In genomic region chr9:35905912-35906679, GRCh38 we compare ENCODE assay signal across 8 cellular contexts.
DNase-seq lines count a peak whose midpoint lies in the region; ATAC-seq lines count a peak whose summit lies in the region.

TSS of gene HRCT1 (plus strand) at chr9:35906202. CDS start at chr9:35906288, 86 bp downstream.

- no peak within 1 kb of the TSS for H3K4me3 Mint-ChIP-seq in stimulated activated memory B cell treated with anti-CD40 and anti-IgM and Interleukin-4, amounts not matched to agents 10 μg/mL and 1 μg/mL and 100 μg/mL, for 72 hours

- peak; percentile 91 for DNase-seq in GM03348 (ENCODE audit: low spot score)
- peak; percentile 60 for DNase-seq in RPMI8226
- DNase-seq in fibroblast of gingiva (ENCODE audit: low read depth), result peak; percentile 93
- peak; percentile 85 for DNase-seq in non-pigmented ciliary epithelial cell (ENCODE audit: low read depth)
- no peak for DNase-seq in activated CD4-positive, alpha-beta T cell treated with anti-CD3 and anti-CD28 coated beads for 4 hours
- no peak for DNase-seq in stimulated activated CD4-positive, alpha-beta T cell treated with anti-CD3 and anti-CD28 coated beads, Interleukin-1b, Interleukin-23, amount 100 ng/mL, for 48 hours

- H3K27ac Mint-ChIP-seq in stimulated activated memory B cell treated with anti-CD40 and anti-IgM and Interleukin-4, amounts not matched to agents 10 μg/mL and 1 μg/mL and 100 μg/mL, for 72 hours, result no peak within 1 kb of the TSS

- no peak for ATAC-seq in stimulated activated memory B cell treated with anti-CD40 and anti-IgM and Interleukin-4, amounts not matched to agents 10 μg/mL and 1 μg/mL and 100 μg/mL, for 72 hours
- no peak for ATAC-seq in HG03439 (IDR thresholded peaks at IDR 0.05; ENCODE audit: unreplicated experiment)

- peaks cover 49% of the 10 kb centered on the region for H3K27me3 Mint-ChIP-seq in stimulated activated memory B cell treated with anti-CD40 and anti-IgM and Interleukin-4, amounts not matched to agents 10 μg/mL and 1 μg/mL and 100 μg/mL, for 72 hours

- no peaks in the 10 kb centered on the region for H3K9me3 Mint-ChIP-seq in stimulated activated memory B cell treated with anti-CD40 and anti-IgM and Interleukin-4, amounts not matched to agents 10 μg/mL and 1 μg/mL and 100 μg/mL, for 72 hours

- peaks cover 11% of the 10 kb centered on the region for H3K4me1 Mint-ChIP-seq in stimulated activated memory B cell treated with anti-CD40 and anti-IgM and Interleukin-4, amounts not matched to agents 10 μg/mL and 1 μg/mL and 100 μg/mL, for 72 hours

- H3K36me3 Mint-ChIP-seq in stimulated activated memory B cell treated with anti-CD40 and anti-IgM and Interleukin-4, amounts not matched to agents 10 μg/mL and 1 μg/mL and 100 μg/mL, for 72 hours, result no peaks in the 10 kb centered on the region

Comparison
In these comparisons a context has a peak if more than half of its experiments do, and no peak if none do; other contexts are left out.
1. DNase-seq: peak in GM03348 (single experiment), RPMI8226 (single experiment), fibroblast of gingiva (single experiment) and non-pigmented ciliary epithelial cell (single experiment); none in activated CD4-positive, alpha-beta T cell treated with anti-CD3 and anti-CD28 coated beads for 4 hours (0 of 2) and stimulated activated CD4-positive, alpha-beta T cell treated with anti-CD3 and anti-CD28 coated beads, Interleukin-1b, Interleukin-23, amount 100 ng/mL, for 48 hours (single experiment).